Comparison of ENCODE assay signal across 2 cellular contexts in genomic region chr9:120413121-120414048, GRCh38.
TF ChIP-seq lines count a peak whose summit lies in the region.

No MANE protein-coding gene starts in this region.

TF ChIP-seq in IMR-90, 13 proteins besides CTCF, POLR2A, EP300 and RAD21:
- TF ChIP-seq MAZ (IDR thresholded peaks at IDR 0.05; ENCODE audit: borderline replicate concordance, low read depth, low read length) = no peak
- no peak for TF ChIP-seq NFE2L2 (IDR thresholded peaks at IDR 0.05; ENCODE audit: low read depth, low read length)
- TF ChIP-seq MAFK (IDR thresholded peaks at IDR 0.05; ENCODE audit: low read depth, low read length) = no peak
- no peak for TF ChIP-seq MXI1 (IDR thresholded peaks at IDR 0.05; ENCODE audit: borderline replicate concordance, low read depth, low read length)
- no peak for TF ChIP-seq RCOR1 (IDR thresholded peaks at IDR 0.05; ENCODE audit: insufficient replicate concordance, low read length)
- TF ChIP-seq, protein P1, sequence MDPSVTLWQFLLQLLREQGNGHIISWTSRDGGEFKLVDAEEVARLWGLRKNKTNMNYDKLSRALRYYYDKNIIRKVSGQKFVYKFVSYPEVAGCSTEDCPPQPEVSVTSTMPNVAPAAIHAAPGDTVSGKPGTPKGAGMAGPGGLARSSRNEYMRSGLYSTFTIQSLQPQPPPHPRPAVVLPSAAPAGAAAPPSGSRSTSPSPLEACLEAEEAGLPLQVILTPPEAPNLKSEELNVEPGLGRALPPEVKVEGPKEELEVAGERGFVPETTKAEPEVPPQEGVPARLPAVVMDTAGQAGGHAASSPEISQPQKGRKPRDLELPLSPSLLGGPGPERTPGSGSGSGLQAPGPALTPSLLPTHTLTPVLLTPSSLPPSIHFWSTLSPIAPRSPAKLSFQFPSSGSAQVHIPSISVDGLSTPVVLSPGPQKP (IDR thresholded peaks at IDR 0.05; ENCODE audit: borderline replicate concordance, low read depth, low read length) = no peak
- TF ChIP-seq RFX5 (IDR thresholded peaks at IDR 0.05; ENCODE audit: low read depth, low read length) = no peak
- no peak for TF ChIP-seq USF2 (IDR thresholded peaks at IDR 0.05; ENCODE audit: low read depth, low read length)
- no peak for TF ChIP-seq FOS (IDR thresholded peaks at IDR 0.05; ENCODE audit: low read depth, low read length)

TF ChIP-seq in H1, 55 proteins besides CTCF, POLR2A, EP300 and RAD21:
- TF ChIP-seq RFX5 (IDR thresholded peaks at IDR 0.05; ENCODE audit: borderline replicate concordance, low read depth, low read length) = no peak
- TF ChIP-seq NANOG (IDR thresholded peaks at IDR 0.05; ENCODE audit: insufficient read depth, low read depth, low read length, poor library complexity, severe bottlenecking) = peak; percentile 36
- TF ChIP-seq HDAC2 (IDR thresholded peaks at IDR 0.05; ENCODE audit: borderline replicate concordance in 1 of 2, low read depth in 2 of 2, low read length in 2 of 2) = peak in 1 of 2 experiments; percentile 92; a peak in 1 of 4 replicates
- peak; percentile 11 for TF ChIP-seq CHD7 (IDR thresholded peaks at IDR 0.05; ENCODE audit: insufficient replicate concordance, low read length)
- no peak for TF ChIP-seq SAP30 (IDR thresholded peaks at IDR 0.05; ENCODE audit: insufficient read depth, insufficient replicate concordance, low read length)
- no peak for TF ChIP-seq SRF (IDR thresholded peaks at IDR 0.05; ENCODE audit: low read depth, low read length)
